ENCODE assay signal across 8 cellular contexts in the genomic region with DNA sequence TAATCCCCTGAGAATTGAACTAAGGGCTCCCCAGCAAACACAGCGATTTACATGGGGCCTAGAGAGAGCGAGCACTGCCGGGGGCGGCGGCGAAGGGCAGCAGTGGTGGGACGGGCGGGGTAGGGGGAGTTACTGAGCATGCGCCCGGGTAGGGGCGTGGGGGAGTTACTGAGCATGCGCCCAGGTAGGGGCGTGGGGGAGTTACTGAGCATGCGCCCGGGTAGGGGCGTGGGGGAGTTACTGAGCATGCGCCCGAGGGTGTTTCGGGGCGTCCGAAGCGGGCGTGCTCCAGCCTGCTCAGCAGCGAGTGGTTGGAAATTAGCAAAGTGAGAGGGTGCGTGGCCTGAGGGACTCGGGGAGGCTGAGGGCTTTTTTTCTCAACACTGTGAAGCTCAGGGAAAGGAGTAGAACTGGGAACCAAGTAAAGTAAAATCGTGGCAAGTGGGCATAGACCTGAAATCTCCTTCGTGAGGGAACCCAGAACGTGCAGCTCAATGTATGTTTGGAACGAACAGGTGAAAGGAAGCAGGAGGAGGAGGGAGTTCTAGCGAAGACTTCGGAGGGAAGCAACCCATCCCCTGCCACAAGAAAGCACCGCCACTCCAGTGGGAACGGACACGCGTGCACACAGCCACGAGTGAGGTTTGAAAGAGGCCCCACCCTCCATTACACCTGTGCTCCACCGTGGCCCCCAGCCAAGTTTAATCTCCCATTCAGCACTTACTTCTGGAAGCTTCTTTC. TPM values are rescaled to one million over a fixed set of nuclear protein-coding genes. Genes with fewer than 3 reads are reported as not detected.
DNase-seq lines count a peak whose midpoint lies in the region; ATAC-seq and TF ChIP-seq lines count a peak whose summit lies in the region.

No MANE protein-coding gene starts in this region.

- DNase-seq in AG09319 (ENCODE audit: extremely low read depth, low read depth) (peak; percentile 66), NCI-H345 (lab: John Stamatoyannopoulos, UW) (peak; percentile 93), chondrocyte (ENCODE audit: low spot score) (peak; percentile 92), kidney tubule cell (ENCODE audit: low spot score) (peak; percentile 92)
- DNase-seq in activated CD4-positive, alpha-beta T cell treated with anti-CD3 and anti-CD28 coated beads for 1 hour = peak; percentile 74
- DNase-seq in stimulated activated CD4-positive, alpha-beta T cell treated with anti-CD3 and anti-CD28 coated beads, Interleukin-1b, Interleukin-23, amount 100 ng/mL, for 1 hour (ENCODE audit: low read depth in 2 of 2) = peak; percentile 65 to 80

- H3K9me3 Mint-ChIP-seq in chondrocyte (ENCODE audit: low read depth) = no peaks in the 10 kb centered on the region

- ATAC-seq in GM19025 (IDR thresholded peaks at IDR 0.05; ENCODE audit: low read depth, unreplicated experiment) (peak; percentile 93), HG03280 (IDR thresholded peaks at IDR 0.05; ENCODE audit: unreplicated experiment) (peak; percentile 96)

- peak overlapping the region; percentile 96 for H3K4me3 Mint-ChIP-seq in chondrocyte (ENCODE audit: unreplicated experiment)

- TF ChIP-seq CTCF in AG09319 (IDR thresholded peaks at IDR 0.05; ENCODE audit: low read depth, low read length) (no peak), chondrocyte (IDR thresholded peaks at IDR 0.05) (peak; percentile 5)

- H3K27me3 Mint-ChIP-seq in chondrocyte (ENCODE audit: low read depth) = no peaks in the 10 kb centered on the region

- peaks cover 15% of the 10 kb centered on the region for H3K4me1 Mint-ChIP-seq in chondrocyte (ENCODE audit: low read depth)

- H3K36me3 Mint-ChIP-seq in chondrocyte (ENCODE audit: low read depth) = no peaks in the 10 kb centered on the region

- peak overlapping the region; percentile 83 for H3K27ac Mint-ChIP-seq in chondrocyte (ENCODE audit: unreplicated experiment)

RNA-seq across cellular contexts. Expression of gene KANK1, which starts 34.3 kb away (rescaled TPM):
- 26.2 to 40.0 TPM (median 39.1 TPM) in 3 replicates for total RNA-seq in chondrocyte

Comparison
In these comparisons a context has a peak if more than half of its experiments do, and no peak if none do; other contexts are left out.
1. Peak in every context shown above with its lines: DNase-seq and ATAC-seq.